17 cellular contexts compared by ENCODE assay signal in genomic region chr3:194604837-194605236, GRCh38. TPM values are rescaled to one million over a fixed set of nuclear protein-coding genes. Genes with fewer than 3 reads are reported as not detected.
DNase-seq lines count a peak whose midpoint lies in the region; ATAC-seq, FAIRE-seq and TF ChIP-seq lines count a peak whose summit lies in the region.
"Had no signal": no experiment of that assay in that cellular context is flagged by ENCODE, and none has a peak within 500 bp of the region (broad histone marks: within the 10 kb centered on the region; RNA-seq: fewer than 3 reads in every experiment).

No MANE protein-coding gene starts in this region.

- H4K5ac ChIP-seq in H9 (ENCODE audit: insufficient read length, low read depth, low read length), result no peak overlapping the region

- H3K9me3 Mint-ChIP-seq in H9, result no peaks in the 10 kb centered on the region; a peak in 1 of 5 replicates
- H3K9me3 Mint-ChIP-seq: CD8-positive, alpha-beta memory T cell had no signal

- no peak overlapping the region for H2BK15ac ChIP-seq in H9 (ENCODE audit: low read depth, low read length)

- H3K14ac ChIP-seq in H9 (ENCODE audit: insufficient read depth, low read length), result no peak overlapping the region

- H3K4me3 Mint-ChIP-seq in H9, result no peak overlapping the region
- H3K4me3 Mint-ChIP-seq: CD8-positive, alpha-beta memory T cell had no signal

- no peak overlapping the region for H2BK20ac ChIP-seq in H9 (ENCODE audit: low read depth, low read length, poor library complexity, severe bottlenecking)

- TF ChIP-seq CTCF in H9 (conservative IDR thresholded peaks at IDR 0.05), result peak; percentile 59
- peak; percentile 43 for TF ChIP-seq CTCF in kidney epithelial cell (IDR thresholded peaks at IDR 0.05; ENCODE audit: insufficient read depth, low read length, poor library complexity, severe bottlenecking)

- H4K91ac ChIP-seq in H9 (ENCODE audit: insufficient read length, low read depth, low read length), result no peak overlapping the region

- peaks cover 3 to 4% of the 10 kb centered on the region in 2 experiments; a peak in 3 of 4 replicates for H3K4me1 Mint-ChIP-seq in H9
- H3K4me1 Mint-ChIP-seq: CD8-positive, alpha-beta memory T cell had no signal

- H3K36me3 Mint-ChIP-seq in H9 (ENCODE audit: insufficient read depth in 1 of 3, low read depth in 3 of 3), result peaks cover 6 to 35% (median 20%) of the 10 kb centered on the region in 3 experiments; a peak in 6 of 7 replicates

- no CpG with 5 or more reads among the region's 2 CpGs for WGBS in H9 (ENCODE audit: extremely low coverage, insufficient read length, low lambda C conversion rate)

- no peak overlapping the region for H3K4ac ChIP-seq in H9 (ENCODE audit: low read depth, low read length)

- no peak overlapping the region for H3K4me2 ChIP-seq in H9 (ENCODE audit: insufficient read depth, insufficient read length, low read length)

- no peaks in the 10 kb centered on the region for H3K9me3 ChIP-seq in H9 (ENCODE audit: control insufficient read depth, low read depth, low read length)
- H3K9me3 ChIP-seq: stomach had no signal

- H2BK12ac ChIP-seq in H9 (ENCODE audit: insufficient read length, low read depth, low read length), result no peak overlapping the region

- H3K18ac ChIP-seq in H9 (ENCODE audit: insufficient read length, low read depth, low read length), result no peak overlapping the region

- no peak overlapping the region for H4K8ac ChIP-seq in H9 (replicated peaks; ENCODE audit: insufficient read length, low read depth, low read length)

- no peak overlapping the region for H3T11ph ChIP-seq in H9 (ENCODE audit: low read length)

- no peak overlapping the region for H2BK5ac ChIP-seq in H9 (ENCODE audit: insufficient read length, low read length)

- H3K27ac Mint-ChIP-seq in H9, result no peak overlapping the region
- H3K27ac Mint-ChIP-seq: CD8-positive, alpha-beta memory T cell had no signal

- no peak overlapping the region for H3K4me3 ChIP-seq in kidney epithelial cell (ENCODE audit: low read depth, low read length)
- H3K4me3 ChIP-seq: stomach had no signal

- H3K27ac ChIP-seq in H9 (ENCODE audit: insufficient read length, low read depth, low read length), result no peak overlapping the region
- H3K27ac ChIP-seq: stomach had no signal

- H3K27me3 Mint-ChIP-seq in H9 (ENCODE audit: low read depth), result no peaks in the 10 kb centered on the region

- no peak overlapping the region for H3K23ac ChIP-seq in H9 (ENCODE audit: insufficient read length, low read depth, low read length)

- no peaks in the 10 kb centered on the region for H3K79me2 ChIP-seq in H9 (ENCODE audit: insufficient read depth, low read length)

- no peak overlapping the region for H2AK5ac ChIP-seq in H9 (ENCODE audit: insufficient read length, low read length)

- H2BK120ac ChIP-seq in H9 (ENCODE audit: low read depth, low read length, poor library complexity, severe bottlenecking), result no peak overlapping the region

- peak; percentile 28 to 45 for DNase-seq in AML-193 (lab: John Stamatoyannopoulos, UW)
- DNase-seq in H9, result no peak
- no peak for DNase-seq in kidney epithelial cell (ENCODE audit: low read depth)
- DNase-seq in epidermal melanocyte (ENCODE audit: insufficient read length, low spot score), result no peak
- no peak for DNase-seq in urothelium cell line (ENCODE audit: low spot score)
- DNase-seq in ureter (ENCODE audit: low spot score), result no peak
- DNase-seq: activated gamma-delta T cell treated with Interleukin-2 at 50 U/mL for 16 hours; CD8-positive, alpha-beta memory T cell; NCI-H226; stimulated activated CD4-positive, alpha-beta T cell treated with anti-CD3 and anti-CD28 coated beads, Interleukin-4, amount 100 ng/mL, for 24 hours; stomach; T1000 had no signal

- H3K27me3 ChIP-seq in H9 (ENCODE audit: insufficient read depth, low read length) (no peaks in the 10 kb centered on the region), kidney epithelial cell (ENCODE audit: control insufficient read depth, insufficient read depth, low read length) (no peaks in the 10 kb centered on the region)
- H3K27me3 ChIP-seq: stomach had no signal

- H3K4me1 ChIP-seq in H9 (ENCODE audit: insufficient read depth, low read length), result no peaks in the 10 kb centered on the region
- H3K4me1 ChIP-seq: stomach had no signal

- no peaks in the 10 kb centered on the region for H3K36me3 ChIP-seq in kidney epithelial cell (ENCODE audit: control insufficient read depth, insufficient read depth, low read length)

- H3K79me1 ChIP-seq in H9 (ENCODE audit: insufficient read depth, low read depth, low read length, poor library complexity, severe bottlenecking), result no peaks in the 10 kb centered on the region

- H2AFZ ChIP-seq in H9 (ENCODE audit: low read length), result no peak overlapping the region

- FAIRE-seq in urothelium cell line (lab: Jason Lieb, UNC), result no peak
- FAIRE-seq: GM12891, GM19239, RCC 7860 had no signal

- no peak overlapping the region for H3K56ac ChIP-seq in H9 (ENCODE audit: insufficient read length, low read depth, low read length)

- no peak overlapping the region for H3K9ac ChIP-seq in H9 (ENCODE audit: extremely low read depth, insufficient read length, low read length)

- ATAC-seq in SK-N-SH treated with all-trans-retinoic acid at 6 μM for 48 hours (peak; percentile 52; the same call in 2 of the 3 replicates), HG02571 (IDR thresholded peaks at IDR 0.05; ENCODE audit: unreplicated experiment) (no peak)

- no peaks in the 10 kb centered on the region for H3K23me2 ChIP-seq in H9 (ENCODE audit: insufficient read length, low read depth, low read length, poor library complexity, severe bottlenecking)

- no peaks in the 10 kb centered on the region for H4K20me1 ChIP-seq in H9 (ENCODE audit: control insufficient read depth, insufficient read depth, insufficient read length)

TF ChIP-seq in SK-N-SH treated with all-trans-retinoic acid at 6 μM for 48 hours, 23 proteins besides CTCF, POLR2A, EP300 and RAD21 (continues in another document):
- TF ChIP-seq PPARA (CRISPR knock-in tag; IDR thresholded peaks at IDR 0.05; ENCODE audit: borderline replicate concordance) (no peak), BACH2 (CRISPR knock-in tag; IDR thresholded peaks at IDR 0.05; ENCODE audit: borderline replicate concordance) (no peak), ZNF565 (CRISPR knock-in tag; conservative IDR thresholded peaks at IDR 0.05; ENCODE audit: low read depth) (no peak), ZFP30 (CRISPR knock-in tag; IDR thresholded peaks at IDR 0.05) (no peak), ZC3H10 (CRISPR knock-in tag; IDR thresholded peaks at IDR 0.05) (no peak), ZFP3 (CRISPR knock-in tag; IDR thresholded peaks at IDR 0.05) (no peak), PATZ1 (CRISPR knock-in tag; IDR thresholded peaks at IDR 0.05; ENCODE audit: borderline replicate concordance) (no peak), CSDC2 (CRISPR knock-in tag; IDR thresholded peaks at IDR 0.05) (no peak), ZNF70 (CRISPR knock-in tag; IDR thresholded peaks at IDR 0.05) (no peak), ZNF8 (CRISPR knock-in tag; IDR thresholded peaks at IDR 0.05) (no peak), TOX (CRISPR knock-in tag; IDR thresholded peaks at IDR 0.05; ENCODE audit: borderline replicate concordance) (no peak), ISL1 (CRISPR knock-in tag; IDR thresholded peaks at IDR 0.05) (no peak)
- TF ChIP-seq, protein P1, sequence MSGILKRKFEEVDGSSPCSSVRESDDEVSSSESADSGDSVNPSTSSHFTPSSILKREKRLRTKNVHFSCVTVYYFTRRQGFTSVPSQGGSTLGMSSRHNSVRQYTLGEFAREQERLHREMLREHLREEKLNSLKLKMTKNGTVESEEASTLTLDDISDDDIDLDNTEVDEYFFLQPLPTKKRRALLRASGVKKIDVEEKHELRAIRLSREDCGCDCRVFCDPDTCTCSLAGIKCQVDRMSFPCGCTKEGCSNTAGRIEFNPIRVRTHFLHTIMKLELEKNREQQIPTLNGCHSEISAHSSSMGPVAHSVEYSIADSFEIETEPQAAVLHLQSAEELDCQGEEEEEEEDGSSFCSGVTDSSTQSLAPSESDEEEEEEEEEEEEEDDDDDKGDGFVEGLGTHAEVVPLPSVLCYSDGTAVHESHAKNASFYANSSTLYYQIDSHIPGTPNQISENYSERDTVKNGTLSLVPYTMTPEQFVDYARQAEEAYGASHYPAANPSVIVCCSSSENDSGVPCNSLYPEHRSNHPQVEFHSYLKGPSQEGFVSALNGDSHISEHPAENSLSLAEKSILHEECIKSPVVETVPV (CRISPR knock-in tag; IDR thresholded peaks at IDR 0.05), result no peak
- TF ChIP-seq, protein P2, sequence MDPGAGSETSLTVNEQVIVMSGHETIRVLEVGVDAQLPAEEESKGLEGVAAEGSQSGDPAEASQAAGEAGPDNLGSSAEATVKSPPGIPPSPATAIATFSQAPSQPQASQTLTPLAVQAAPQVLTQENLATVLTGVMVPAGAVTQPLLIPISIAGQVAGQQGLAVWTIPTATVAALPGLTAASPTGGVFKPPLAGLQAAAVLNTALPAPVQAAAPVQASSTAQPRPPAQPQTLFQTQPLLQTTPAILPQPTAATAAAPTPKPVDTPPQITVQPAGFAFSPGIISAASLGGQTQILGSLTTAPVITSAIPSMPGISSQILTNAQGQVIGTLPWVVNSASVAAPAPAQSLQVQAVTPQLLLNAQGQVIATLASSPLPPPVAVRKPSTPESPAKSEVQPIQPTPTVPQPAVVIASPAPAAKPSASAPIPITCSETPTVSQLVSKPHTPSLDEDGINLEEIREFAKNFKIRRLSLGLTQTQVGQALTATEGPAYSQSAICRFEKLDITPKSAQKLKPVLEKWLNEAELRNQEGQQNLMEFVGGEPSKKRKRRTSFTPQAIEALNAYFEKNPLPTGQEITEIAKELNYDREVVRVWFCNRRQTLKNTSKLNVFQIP (CRISPR knock-in tag; IDR thresholded peaks at IDR 0.05; ENCODE audit: borderline replicate concordance, low read depth), result no peak

RNA-seq across cellular contexts. Expression of gene TMEM44, which starts 28.4 kb away (rescaled TPM):
- total RNA-seq in H9 (2021) (16.5 and 19.8 TPM in 2 replicates), kidney epithelial cell (16.0 and 16.2 TPM in 2 replicates), ureter (19.9 TPM)

Comparison
In these comparisons a context has a peak if more than half of its experiments do, and no peak if none do; other contexts are left out.
1. DNase-seq: peak in AML-193 (2 of 2); none in H9 (single experiment), kidney epithelial cell (single experiment), epidermal melanocyte (single experiment), urothelium cell line (single experiment) and ureter (single experiment).